In the genomic region with DNA sequence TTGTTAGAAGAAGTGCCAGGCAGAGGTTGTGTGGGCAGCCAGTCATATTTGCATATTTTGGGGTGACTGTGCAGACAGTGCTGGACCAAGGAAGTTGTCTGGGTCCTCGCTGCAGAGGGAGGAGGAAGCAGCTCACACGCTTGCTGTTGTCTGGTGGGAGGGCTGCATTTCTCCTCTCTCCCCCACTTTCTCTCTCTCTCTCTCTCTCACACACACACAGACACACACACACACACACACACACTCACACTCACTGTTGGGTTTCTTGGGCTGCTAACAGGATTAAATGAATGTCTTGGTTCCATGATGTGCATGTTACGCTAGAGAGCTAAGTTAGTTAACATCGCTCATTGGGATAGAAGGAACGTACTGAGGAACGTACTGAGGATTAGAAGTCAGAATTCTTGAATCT, we compare ENCODE assay signal across 1 cellular context.
TF ChIP-seq lines count a peak whose summit lies in the region.

No MANE protein-coding gene starts in this region.

TF ChIP-seq in GM12878, 131 proteins besides CTCF, POLR2A, EP300 and RAD21 (continued from another document):
- TF ChIP-seq, protein P1, sequence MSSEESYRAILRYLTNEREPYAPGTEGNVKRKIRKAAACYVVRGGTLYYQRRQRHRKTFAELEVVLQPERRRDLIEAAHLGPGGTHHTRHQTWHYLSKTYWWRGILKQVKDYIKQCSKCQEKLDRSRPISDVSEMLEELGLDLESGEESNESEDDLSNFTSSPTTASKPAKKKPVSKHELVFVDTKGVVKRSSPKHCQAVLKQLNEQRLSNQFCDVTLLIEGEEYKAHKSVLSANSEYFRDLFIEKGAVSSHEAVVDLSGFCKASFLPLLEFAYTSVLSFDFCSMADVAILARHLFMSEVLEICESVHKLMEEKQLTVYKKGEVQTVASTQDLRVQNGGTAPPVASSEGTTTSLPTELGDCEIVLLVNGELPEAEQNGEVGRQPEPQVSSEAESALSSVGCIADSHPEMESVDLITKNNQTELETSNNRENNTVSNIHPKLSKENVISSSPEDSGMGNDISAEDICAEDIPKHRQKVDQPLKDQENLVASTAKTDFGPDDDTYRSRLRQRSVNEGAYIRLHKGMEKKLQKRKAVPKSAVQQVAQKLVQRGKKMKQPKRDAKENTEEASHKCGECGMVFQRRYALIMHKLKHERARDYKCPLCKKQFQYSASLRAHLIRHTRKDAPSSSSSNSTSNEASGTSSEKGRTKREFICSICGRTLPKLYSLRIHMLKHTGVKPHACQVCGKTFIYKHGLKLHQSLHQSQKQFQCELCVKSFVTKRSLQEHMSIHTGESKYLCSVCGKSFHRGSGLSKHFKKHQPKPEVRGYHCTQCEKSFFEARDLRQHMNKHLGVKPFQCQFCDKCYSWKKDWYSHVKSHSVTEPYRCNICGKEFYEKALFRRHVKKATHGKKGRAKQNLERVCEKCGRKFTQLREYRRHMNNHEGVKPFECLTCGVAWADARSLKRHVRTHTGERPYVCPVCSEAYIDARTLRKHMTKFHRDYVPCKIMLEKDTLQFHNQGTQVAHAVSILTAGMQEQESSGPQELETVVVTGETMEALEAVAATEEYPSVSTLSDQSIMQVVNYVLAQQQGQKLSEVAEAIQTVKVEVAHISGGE (CRISPR knock-in tag; IDR thresholded peaks at IDR 0.05) = no peak
- no peak for TF ChIP-seq ETV6 (conservative IDR thresholded peaks at IDR 0.05 in 1 of 2, IDR thresholded peaks at IDR 0.05 in 1 of 2; ENCODE audit: borderline replicate concordance in 1 of 2, low read depth in 1 of 2)
- TF ChIP-seq SMAD1 (IDR thresholded peaks at IDR 0.05; ENCODE audit: low read depth, partially characterized antibody) = peak; percentile 60
- no peak for TF ChIP-seq RFX5 (IDR thresholded peaks at IDR 0.05; ENCODE audit: low read depth, low read length)
- TF ChIP-seq RBBP5 (conservative IDR thresholded peaks at IDR 0.05) = no peak
- TF ChIP-seq SP1 (IDR thresholded peaks at IDR 0.05; ENCODE audit: low read depth, low read length) = peak; percentile 33
- TF ChIP-seq, protein P2, sequence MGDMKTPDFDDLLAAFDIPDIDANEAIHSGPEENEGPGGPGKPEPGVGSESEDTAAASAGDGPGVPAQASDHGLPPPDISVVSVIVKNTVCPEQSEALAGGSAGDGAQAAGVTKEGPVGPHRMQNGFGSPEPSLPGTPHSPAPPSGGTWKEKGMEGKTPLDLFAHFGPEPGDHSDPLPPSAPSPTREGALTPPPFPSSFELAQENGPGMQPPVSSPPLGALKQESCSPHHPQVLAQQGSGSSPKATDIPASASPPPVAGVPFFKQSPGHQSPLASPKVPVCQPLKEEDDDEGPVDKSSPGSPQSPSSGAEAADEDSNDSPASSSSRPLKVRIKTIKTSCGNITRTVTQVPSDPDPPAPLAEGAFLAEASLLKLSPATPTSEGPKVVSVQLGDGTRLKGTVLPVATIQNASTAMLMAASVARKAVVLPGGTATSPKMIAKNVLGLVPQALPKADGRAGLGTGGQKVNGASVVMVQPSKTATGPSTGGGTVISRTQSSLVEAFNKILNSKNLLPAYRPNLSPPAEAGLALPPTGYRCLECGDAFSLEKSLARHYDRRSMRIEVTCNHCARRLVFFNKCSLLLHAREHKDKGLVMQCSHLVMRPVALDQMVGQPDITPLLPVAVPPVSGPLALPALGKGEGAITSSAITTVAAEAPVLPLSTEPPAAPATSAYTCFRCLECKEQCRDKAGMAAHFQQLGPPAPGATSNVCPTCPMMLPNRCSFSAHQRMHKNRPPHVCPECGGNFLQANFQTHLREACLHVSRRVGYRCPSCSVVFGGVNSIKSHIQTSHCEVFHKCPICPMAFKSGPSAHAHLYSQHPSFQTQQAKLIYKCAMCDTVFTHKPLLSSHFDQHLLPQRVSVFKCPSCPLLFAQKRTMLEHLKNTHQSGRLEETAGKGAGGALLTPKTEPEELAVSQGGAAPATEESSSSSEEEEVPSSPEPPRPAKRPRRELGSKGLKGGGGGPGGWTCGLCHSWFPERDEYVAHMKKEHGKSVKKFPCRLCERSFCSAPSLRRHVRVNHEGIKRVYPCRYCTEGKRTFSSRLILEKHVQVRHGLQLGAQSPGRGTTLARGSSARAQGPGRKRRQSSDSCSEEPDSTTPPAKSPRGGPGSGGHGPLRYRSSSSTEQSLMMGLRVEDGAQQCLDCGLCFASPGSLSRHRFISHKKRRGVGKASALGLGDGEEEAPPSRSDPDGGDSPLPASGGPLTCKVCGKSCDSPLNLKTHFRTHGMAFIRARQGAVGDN (IDR thresholded peaks at IDR 0.05) = no peak
- TF ChIP-seq, protein P3, sequence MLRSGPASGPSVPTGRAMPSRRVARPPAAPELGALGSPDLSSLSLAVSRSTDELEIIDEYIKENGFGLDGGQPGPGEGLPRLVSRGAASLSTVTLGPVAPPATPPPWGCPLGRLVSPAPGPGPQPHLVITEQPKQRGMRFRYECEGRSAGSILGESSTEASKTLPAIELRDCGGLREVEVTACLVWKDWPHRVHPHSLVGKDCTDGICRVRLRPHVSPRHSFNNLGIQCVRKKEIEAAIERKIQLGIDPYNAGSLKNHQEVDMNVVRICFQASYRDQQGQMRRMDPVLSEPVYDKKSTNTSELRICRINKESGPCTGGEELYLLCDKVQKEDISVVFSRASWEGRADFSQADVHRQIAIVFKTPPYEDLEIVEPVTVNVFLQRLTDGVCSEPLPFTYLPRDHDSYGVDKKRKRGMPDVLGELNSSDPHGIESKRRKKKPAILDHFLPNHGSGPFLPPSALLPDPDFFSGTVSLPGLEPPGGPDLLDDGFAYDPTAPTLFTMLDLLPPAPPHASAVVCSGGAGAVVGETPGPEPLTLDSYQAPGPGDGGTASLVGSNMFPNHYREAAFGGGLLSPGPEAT (IDR thresholded peaks at IDR 0.05; ENCODE audit: low read depth) = no peak
- TF ChIP-seq, protein P4, sequence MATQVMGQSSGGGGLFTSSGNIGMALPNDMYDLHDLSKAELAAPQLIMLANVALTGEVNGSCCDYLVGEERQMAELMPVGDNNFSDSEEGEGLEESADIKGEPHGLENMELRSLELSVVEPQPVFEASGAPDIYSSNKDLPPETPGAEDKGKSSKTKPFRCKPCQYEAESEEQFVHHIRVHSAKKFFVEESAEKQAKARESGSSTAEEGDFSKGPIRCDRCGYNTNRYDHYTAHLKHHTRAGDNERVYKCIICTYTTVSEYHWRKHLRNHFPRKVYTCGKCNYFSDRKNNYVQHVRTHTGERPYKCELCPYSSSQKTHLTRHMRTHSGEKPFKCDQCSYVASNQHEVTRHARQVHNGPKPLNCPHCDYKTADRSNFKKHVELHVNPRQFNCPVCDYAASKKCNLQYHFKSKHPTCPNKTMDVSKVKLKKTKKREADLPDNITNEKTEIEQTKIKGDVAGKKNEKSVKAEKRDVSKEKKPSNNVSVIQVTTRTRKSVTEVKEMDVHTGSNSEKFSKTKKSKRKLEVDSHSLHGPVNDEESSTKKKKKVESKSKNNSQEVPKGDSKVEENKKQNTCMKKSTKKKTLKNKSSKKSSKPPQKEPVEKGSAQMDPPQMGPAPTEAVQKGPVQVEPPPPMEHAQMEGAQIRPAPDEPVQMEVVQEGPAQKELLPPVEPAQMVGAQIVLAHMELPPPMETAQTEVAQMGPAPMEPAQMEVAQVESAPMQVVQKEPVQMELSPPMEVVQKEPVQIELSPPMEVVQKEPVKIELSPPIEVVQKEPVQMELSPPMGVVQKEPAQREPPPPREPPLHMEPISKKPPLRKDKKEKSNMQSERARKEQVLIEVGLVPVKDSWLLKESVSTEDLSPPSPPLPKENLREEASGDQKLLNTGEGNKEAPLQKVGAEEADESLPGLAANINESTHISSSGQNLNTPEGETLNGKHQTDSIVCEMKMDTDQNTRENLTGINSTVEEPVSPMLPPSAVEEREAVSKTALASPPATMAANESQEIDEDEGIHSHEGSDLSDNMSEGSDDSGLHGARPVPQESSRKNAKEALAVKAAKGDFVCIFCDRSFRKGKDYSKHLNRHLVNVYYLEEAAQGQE (IDR thresholded peaks at IDR 0.05; ENCODE audit: low read depth, low read length) = no peak
- no peak for TF ChIP-seq FOXK2 (IDR thresholded peaks at IDR 0.05)
- TF ChIP-seq ZSCAN29 (IDR thresholded peaks at IDR 0.05) = no peak
- no peak for TF ChIP-seq GABPA (IDR thresholded peaks at IDR 0.05; ENCODE audit: low read depth)
- TF ChIP-seq EED (IDR thresholded peaks at IDR 0.05; ENCODE audit: low read depth) = no peak
- TF ChIP-seq TCF12 (IDR thresholded peaks at IDR 0.05; ENCODE audit: low read depth, low read length) = 0 out of 2 replicates have a peak, but pooled peaks have one; percentile 8
- TF ChIP-seq BHLHE40 (IDR thresholded peaks at IDR 0.05; ENCODE audit: borderline replicate concordance in 1 of 2, low read depth in 2 of 2, low read length in 1 of 2) = peak; percentile 5 to 26; a peak in 1 of 4 replicates
- TF ChIP-seq, protein P5, sequence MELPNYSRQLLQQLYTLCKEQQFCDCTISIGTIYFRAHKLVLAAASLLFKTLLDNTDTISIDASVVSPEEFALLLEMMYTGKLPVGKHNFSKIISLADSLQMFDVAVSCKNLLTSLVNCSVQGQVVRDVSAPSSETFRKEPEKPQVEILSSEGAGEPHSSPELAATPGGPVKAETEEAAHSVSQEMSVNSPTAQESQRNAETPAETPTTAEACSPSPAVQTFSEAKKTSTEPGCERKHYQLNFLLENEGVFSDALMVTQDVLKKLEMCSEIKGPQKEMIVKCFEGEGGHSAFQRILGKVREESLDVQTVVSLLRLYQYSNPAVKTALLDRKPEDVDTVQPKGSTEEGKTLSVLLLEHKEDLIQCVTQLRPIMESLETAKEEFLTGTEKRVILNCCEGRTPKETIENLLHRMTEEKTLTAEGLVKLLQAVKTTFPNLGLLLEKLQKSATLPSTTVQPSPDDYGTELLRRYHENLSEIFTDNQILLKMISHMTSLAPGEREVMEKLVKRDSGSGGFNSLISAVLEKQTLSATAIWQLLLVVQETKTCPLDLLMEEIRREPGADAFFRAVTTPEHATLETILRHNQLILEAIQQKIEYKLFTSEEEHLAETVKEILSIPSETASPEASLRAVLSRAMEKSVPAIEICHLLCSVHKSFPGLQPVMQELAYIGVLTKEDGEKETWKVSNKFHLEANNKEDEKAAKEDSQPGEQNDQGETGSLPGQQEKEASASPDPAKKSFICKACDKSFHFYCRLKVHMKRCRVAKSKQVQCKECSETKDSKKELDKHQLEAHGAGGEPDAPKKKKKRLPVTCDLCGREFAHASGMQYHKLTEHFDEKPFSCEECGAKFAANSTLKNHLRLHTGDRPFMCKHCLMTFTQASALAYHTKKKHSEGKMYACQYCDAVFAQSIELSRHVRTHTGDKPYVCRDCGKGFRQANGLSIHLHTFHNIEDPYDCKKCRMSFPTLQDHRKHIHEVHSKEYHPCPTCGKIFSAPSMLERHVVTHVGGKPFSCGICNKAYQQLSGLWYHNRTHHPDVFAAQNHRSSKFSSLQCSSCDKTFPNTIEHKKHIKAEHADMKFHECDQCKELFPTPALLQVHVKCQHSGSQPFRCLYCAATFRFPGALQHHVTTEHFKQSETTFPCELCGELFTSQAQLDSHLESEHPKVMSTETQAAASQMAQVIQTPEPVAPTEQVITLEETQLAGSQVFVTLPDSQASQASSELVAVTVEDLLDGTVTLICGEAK (IDR thresholded peaks at IDR 0.05; ENCODE audit: borderline replicate concordance) = 0 out of 2 replicates have a peak, but pooled peaks have one; percentile 19
- TF ChIP-seq, protein P6, sequence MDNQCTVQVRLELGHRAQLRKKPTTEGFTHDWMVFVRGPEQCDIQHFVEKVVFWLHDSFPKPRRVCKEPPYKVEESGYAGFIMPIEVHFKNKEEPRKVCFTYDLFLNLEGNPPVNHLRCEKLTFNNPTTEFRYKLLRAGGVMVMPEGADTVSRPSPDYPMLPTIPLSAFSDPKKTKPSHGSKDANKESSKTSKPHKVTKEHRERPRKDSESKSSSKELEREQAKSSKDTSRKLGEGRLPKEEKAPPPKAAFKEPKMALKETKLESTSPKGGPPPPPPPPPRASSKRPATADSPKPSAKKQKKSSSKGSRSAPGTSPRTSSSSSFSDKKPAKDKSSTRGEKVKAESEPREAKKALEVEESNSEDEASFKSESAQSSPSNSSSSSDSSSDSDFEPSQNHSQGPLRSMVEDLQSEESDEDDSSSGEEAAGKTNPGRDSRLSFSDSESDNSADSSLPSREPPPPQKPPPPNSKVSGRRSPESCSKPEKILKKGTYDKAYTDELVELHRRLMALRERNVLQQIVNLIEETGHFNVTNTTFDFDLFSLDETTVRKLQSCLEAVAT (IDR thresholded peaks at IDR 0.05) = peak; percentile 95
- no peak for TF ChIP-seq HDAC6 (IDR thresholded peaks at IDR 0.05; ENCODE audit: unreplicated experiment)
- peak; percentile 57 for TF ChIP-seq HDGF (IDR thresholded peaks at IDR 0.05)
- peak; percentile 98 for TF ChIP-seq POU2F2 (IDR thresholded peaks at IDR 0.05; ENCODE audit: borderline replicate concordance, low read depth, low read length)
- TF ChIP-seq RUNX3 (IDR thresholded peaks at IDR 0.05; ENCODE audit: low read length) = peak; percentile 36; the same call in 1 of the 2 replicates
